ENCODE assay signal across 39 cellular contexts in genomic region chr19:35780717-35781116, GRCh38. TPM values are rescaled to one million over a fixed set of nuclear protein-coding genes. Genes with fewer than 3 reads are reported as not detected.
"Had no signal": no experiment of that assay in that cellular context is flagged by ENCODE, and none has a peak within 500 bp of the region (broad histone marks: within the 10 kb centered on the region; RNA-seq: fewer than 3 reads in every experiment).

No MANE protein-coding gene starts in this region.

- H3K27ac ChIP-seq: adrenal gland, ascending aorta, body of pancreas, brain microvascular endothelial cell, breast epithelium, cardiac muscle cell had no signal

- H3K9me3 ChIP-seq: adrenal gland, ascending aorta, body of pancreas, breast epithelium had no signal

- H3K4me3 ChIP-seq: adrenal gland, ascending aorta, body of pancreas, breast epithelium, cardiac muscle cell had no signal

- H3K36me3 ChIP-seq: brain microvascular endothelial cell, breast epithelium, cardiac muscle cell had no signal

- H3K27me3 ChIP-seq: adrenal gland, ascending aorta, body of pancreas, brain microvascular endothelial cell, breast epithelium, cardiac muscle cell had no signal

- DNase-seq: activated effector memory CD4-positive, alpha-beta T cell treated with anti-CD3 and anti-CD28 coated beads, Interleukin-2, amount 50 U/mL, for 16 hours; activated effector memory CD4-positive, alpha-beta T cell treated with Interleukin-2 at 50 U/mL for 16 hours; activated gamma-delta T cell; activated gamma-delta T cell treated with Interleukin-2 at 50 U/mL for 16 hours; activated naive CD4-positive, alpha-beta T cell; activated naive CD4-positive, alpha-beta T cell treated with anti-CD3 and anti-CD28 coated beads for 36 hours; activated naive CD4-positive, alpha-beta T cell treated with anti-CD3 and anti-CD28 coated beads, Interleukin-2, amount 10 ng/mL, durations not matched to agents 7 days and 5 days; activated naive CD4-positive, alpha-beta T cell treated with anti-CD3 and anti-CD28 coated beads, Interleukin-2, amount 50 U/mL, for 16 hours; activated naive CD4-positive, alpha-beta T cell treated with Interleukin-2 at 50 U/mL for 16 hours; activated naive CD8-positive, alpha-beta T cell treated with anti-CD3 and anti-CD28 coated beads for 36 hours; activated naive CD8-positive, alpha-beta T cell treated with anti-CD3 and anti-CD28 coated beads, Interleukin-2, amount 10 ng/mL, durations not matched to agents 7 days and 5 days; activated naive CD8-positive, alpha-beta T cell treated with anti-CD3 and anti-CD28 coated beads, Interleukin-2, amount 50 U/mL, for 24 hours; activated T-cell treated with anti-CD3 and anti-CD28 coated beads, Interleukin-2, amount 50 U/mL, for 1 hour; activated T-cell treated with anti-CD3 and anti-CD28 coated beads, Interleukin-2, amount 50 U/mL, for 24 hours; activated T-cell treated with anti-CD3 and anti-CD28 coated beads, Interleukin-2, amount 50 U/mL, for 4 hours; activated T-cell treated with anti-CD3 and anti-CD28 coated beads, Interleukin-2, amount 50 U/mL, for 48 hours; activated T-cell treated with anti-CD3 and anti-CD28 coated beads, Interleukin-2, amount 50 U/mL, for 72 hours; adrenal gland; amniotic stem cell; amygdala; anterior cingulate cortex; aorta; body of pancreas; brain microvascular endothelial cell; caudate nucleus; central memory CD4-positive, alpha-beta T cell; cerebellar nuclear complex had no signal

- H3K4me1 ChIP-seq: adrenal gland, breast epithelium had no signal

RNA-seq across cellular contexts. Expression of gene HSPB6, which starts 23.9 kb away (rescaled TPM):
- total RNA-seq: activated T-helper 1 cell treated with anti-CD3 and anti-CD28 coated beads, Interleukin-12 subunit alpha, Interleukin-12 subunit beta, Interleukin-2, Interleukin-4 antibody, amounts not matched to agents 30 ng/mL and 10 ng/mL and 1 ng/mL, durations not matched to agents 14 hours and 24 hours and 36 hours; activated T-helper 17 cell treated with anti-CD3 and anti-CD28 coated beads, Interleukin-2, amount 50 U/mL, for 72 hours; cerebellum had no signal

RNA-seq across cellular contexts. Expression of gene PRODH2, which starts 31.9 kb away (rescaled TPM):
- total RNA-seq: activated naive CD4-positive, alpha-beta T cell treated with anti-CD3 and anti-CD28 coated beads for 36 hours; activated naive CD4-positive, alpha-beta T cell treated with anti-CD3 and anti-CD28 coated beads, Interleukin-2, amount 50 U/mL, for 72 hours; activated naive CD8-positive, alpha-beta T cell treated with anti-CD3 and anti-CD28 coated beads for 36 hours; activated naive CD8-positive, alpha-beta T cell treated with anti-CD3 and anti-CD28 coated beads, Interleukin-2, amount 10 ng/mL, durations not matched to agents 7 days and 5 days; activated T-cell treated with anti-CD3 and anti-CD28 coated beads, Interleukin-2, amount 50 U/mL, for 4 hours; activated T-cell treated with anti-CD3 and anti-CD28 coated beads, Interleukin-2, amount 50 U/mL, for 72 hours; activated T-helper 1 cell treated with anti-CD3 and anti-CD28 coated beads, Interleukin-12 subunit alpha, Interleukin-12 subunit beta, Interleukin-2, Interleukin-4 antibody, amounts not matched to agents 30 ng/mL and 10 ng/mL and 1 ng/mL, durations not matched to agents 14 hours and 24 hours and 36 hours; activated T-helper 2 cell treated with anti-CD3 and anti-CD28 coated beads, Interferon-gamma antibody, Interleukin-2, Interleukin-4, amounts not matched to agents 10 μg/mL and 5 μg/mL and 100 μg/mL, durations not matched to agents 14 hours and 24 hours and 36 hours; aorta; ascending aorta; astrocyte; breast epithelium; bronchial epithelial cell; cardiac septum; chondrocyte had no signal
